In genomic region chr6:46549155-46549554, GRCh38 we compare ENCODE assay signal across 1 cellular context.
TF ChIP-seq lines count a peak whose summit lies in the region.

No MANE protein-coding gene starts in this region.

TF ChIP-seq in HepG2, 621 proteins besides CTCF, POLR2A, EP300 and RAD21:
- TF ChIP-seq MAFK (conservative IDR thresholded peaks at IDR 0.05 in 1 of 2, IDR thresholded peaks at IDR 0.05 in 1 of 2; ENCODE audit: low read length in 2 of 2) (peak; percentile 27 to 31; a peak in 1 of 4 replicates), ZNF839 (CRISPR knock-in tag; IDR thresholded peaks at IDR 0.05; ENCODE audit: borderline replicate concordance) (no peak)
